11 cellular contexts compared by ENCODE assay signal in genomic region chr13:42968906-42969305, GRCh38. TPM values are rescaled to one million over a fixed set of nuclear protein-coding genes. Genes with fewer than 3 reads are reported as not detected.
A peak's percentile ranks its signal among the peaks of the same experiment; 100 is the strongest.
DNase-seq lines count a peak whose midpoint lies in the region; ATAC-seq, FAIRE-seq and TF ChIP-seq lines count a peak whose summit lies in the region.
"Had no signal": no experiment of that assay in that cellular context is flagged by ENCODE, and none has a peak within 500 bp of the region (broad histone marks: within the 10 kb centered on the region; RNA-seq: fewer than 3 reads in every experiment).

No MANE protein-coding gene starts in this region.

- POLR2A ChIA-PET in A673 (lab: Charles Lee; ENCODE audit: low non-redundant PET): no interaction called here

- no peaks in the 10 kb centered on the region for H3K27me3 Mint-ChIP-seq in mesothelial cell of epicardium (ENCODE audit: low read depth)
- H3K27me3 Mint-ChIP-seq: activated CD8-positive, alpha-beta T cell treated with anti-CD3 and anti-CD28 coated beads for 36 hours had no signal

- peak; percentile 61 for DNase-seq in LoVo (ENCODE audit: low spot score)
- DNase-seq in bronchial epithelial cell (ENCODE audit: low read depth): peak; percentile 63
- peak; percentile 34 to 58 for DNase-seq in mesothelial cell of epicardium (ENCODE audit: low spot score in 2 of 2, unreplicated experiment in 2 of 2)
- DNase-seq in germinal center (ENCODE audit: low spot score): no peak
- no peak for DNase-seq in A673 (ENCODE audit: low spot score)

- TF ChIP-seq CTCF in 22Rv1 (IDR thresholded peaks at IDR 0.05) (no peak), bronchial epithelial cell (IDR thresholded peaks at IDR 0.05; ENCODE audit: insufficient read depth, low read length, severe bottlenecking) (no peak), mesothelial cell of epicardium (IDR thresholded peaks at IDR 0.05; ENCODE audit: unreplicated experiment) (no peak), A673 (conservative IDR thresholded peaks at IDR 0.05; ENCODE audit: low read depth, low read length) (no peak)

- H3K4me3 ChIP-seq in bronchial epithelial cell (ENCODE audit: low read depth, low read length): no peak overlapping the region
- no peak overlapping the region for H3K4me3 ChIP-seq in A673 (ENCODE audit: low read depth, low read length, poor library complexity, severe bottlenecking)
- H3K4me3 ChIP-seq: heart right ventricle, thoracic aorta had no signal

- peaks cover 9% of the 10 kb centered on the region for H3K4me1 ChIP-seq in A673 (ENCODE audit: insufficient read depth, low read length, poor library complexity, severe bottlenecking)

- peaks cover 2% of the 10 kb centered on the region for H3K36me3 Mint-ChIP-seq in mesothelial cell of epicardium

- CTCF ChIA-PET in A673 (lab: Charles Lee): interaction anchor here (0.7 kb wide), 1 partner anchor 128 kb away, joined by 4 read pairs; no protein-coding TSS in a partner anchor

- no peak for ATAC-seq in HG03196 (IDR thresholded peaks at IDR 0.05; ENCODE audit: unreplicated experiment)
- ATAC-seq in SK-N-SH treated with all-trans-retinoic acid at 6 μM for 48 hours: no peak

- H3K9me3 Mint-ChIP-seq in mesothelial cell of epicardium: no peaks in the 10 kb centered on the region
- H3K9me3 Mint-ChIP-seq: activated CD8-positive, alpha-beta T cell treated with anti-CD3 and anti-CD28 coated beads for 36 hours had no signal

- FAIRE-seq in bronchial epithelial cell (lab: Jason Lieb, UNC): no peak

- H3K27ac ChIP-seq in 22Rv1 (peak overlapping the region; percentile 71), A673 (ENCODE audit: low read depth, low read length, poor library complexity, severe bottlenecking) (no peak overlapping the region)
- H3K27ac ChIP-seq: heart right ventricle, thoracic aorta had no signal

- peaks cover 78% of the 10 kb centered on the region for H3K4me1 Mint-ChIP-seq in mesothelial cell of epicardium

- peak overlapping the region; percentile 55 for H3K27ac Mint-ChIP-seq in mesothelial cell of epicardium
- H3K27ac Mint-ChIP-seq: activated CD8-positive, alpha-beta T cell treated with anti-CD3 and anti-CD28 coated beads for 36 hours had no signal

- H3K27me3 ChIP-seq in bronchial epithelial cell (ENCODE audit: control insufficient read depth, insufficient read depth, low read length): no peaks in the 10 kb centered on the region
- H3K27me3 ChIP-seq in A673 (replicated peaks; ENCODE audit: insufficient read depth, low read depth, low read length, poor library complexity): no peaks in the 10 kb centered on the region
- H3K27me3 ChIP-seq: heart right ventricle had no signal

- H3K36me3 ChIP-seq in bronchial epithelial cell (ENCODE audit: control insufficient read depth, insufficient read depth, low read length): no peaks in the 10 kb centered on the region
- H3K36me3 ChIP-seq in A673 (ENCODE audit: insufficient read depth, low read length, poor library complexity, severe bottlenecking): no peaks in the 10 kb centered on the region
- H3K36me3 ChIP-seq: thoracic aorta had no signal

- intact Hi-C loops in A673 (cut with micrococcal nuclease; ENCODE audit: unreplicated experiment): loop anchor here (2.0 kb wide), 1 partner anchor 906 kb away; no protein-coding TSS in a partner anchor

- BruUV-seq in A673 (replicated peaks; lab: Mats Ljungman, UMichigan): no TSS peak

- no peak overlapping the region for H3K4me3 Mint-ChIP-seq in mesothelial cell of epicardium
- H3K4me3 Mint-ChIP-seq: activated CD8-positive, alpha-beta T cell treated with anti-CD3 and anti-CD28 coated beads for 36 hours had no signal

- H3K9me3 ChIP-seq in A673 (ENCODE audit: low read depth, low read length, poor library complexity, severe bottlenecking): no peaks in the 10 kb centered on the region
- H3K9me3 ChIP-seq: heart right ventricle, thoracic aorta had no signal

TF ChIP-seq in SK-N-SH treated with all-trans-retinoic acid at 6 μM for 48 hours, 23 proteins besides CTCF, POLR2A, EP300 and RAD21:
- TF ChIP-seq TCF4 (CRISPR knock-in tag; IDR thresholded peaks at IDR 0.05; ENCODE audit: borderline replicate concordance) (no peak), PPARA (CRISPR knock-in tag; IDR thresholded peaks at IDR 0.05; ENCODE audit: borderline replicate concordance) (no peak), CREB5 (CRISPR knock-in tag; IDR thresholded peaks at IDR 0.05; ENCODE audit: low read depth) (no peak), BACH2 (CRISPR knock-in tag; IDR thresholded peaks at IDR 0.05; ENCODE audit: borderline replicate concordance) (no peak), ZNF565 (CRISPR knock-in tag; conservative IDR thresholded peaks at IDR 0.05; ENCODE audit: low read depth) (no peak), ISL1 (CRISPR knock-in tag; IDR thresholded peaks at IDR 0.05) (no peak), ZNF8 (CRISPR knock-in tag; IDR thresholded peaks at IDR 0.05) (no peak), POU6F1 (CRISPR knock-in tag; IDR thresholded peaks at IDR 0.05; ENCODE audit: borderline replicate concordance, low read depth) (no peak), OSR1 (CRISPR knock-in tag; IDR thresholded peaks at IDR 0.05) (no peak)

RNA-seq across cellular contexts. Expression of gene EPSTI1, which starts 23.1 kb away (rescaled TPM):
- 0.53 and 1.2 TPM in 2 replicates for total RNA-seq in bronchial epithelial cell
- 37.3 to 44.0 TPM (median 42.7 TPM) in 3 replicates for total RNA-seq in mesothelial cell of epicardium
- total RNA-seq in A673 (2021): 0.13 TPM in 1 of 2 replicates, not detected in the other

RNA-seq across cellular contexts. Expression of gene DNAJC15, which starts 54.5 kb away (rescaled TPM):
- total RNA-seq in bronchial epithelial cell: 4.2 and 18.4 TPM in 2 replicates
- 31.6 to 35.9 TPM (median 32.5 TPM) in 3 replicates for total RNA-seq in mesothelial cell of epicardium
- 2.4 and 2.6 TPM in 2 replicates for total RNA-seq in A673 (2021)

Comparison
In these comparisons a context has a peak if more than half of its experiments do, and no peak if none do; other contexts are left out.
1. DNase-seq: peak in LoVo (single experiment), bronchial epithelial cell (single experiment) and mesothelial cell of epicardium (2 of 2); none in germinal center (single experiment) and A673 (single experiment).
2. RNA of gene EPSTI1, which starts 23.1 kb away (total RNA-seq): 37.3 to 44.0 TPM in mesothelial cell of epicardium; 0.53 to 1.2 TPM in bronchial epithelial cell and 0.13 TPM in A673; every median in the first group is over 10 times any median in the second.